8 cellular contexts compared by ENCODE assay signal in genomic region chr3:100260685-100261480, GRCh38. TPM values are rescaled to one million over a fixed set of nuclear protein-coding genes. Genes with fewer than 3 reads are reported as not detected.
DNase-seq lines count a peak whose midpoint lies in the region; ATAC-seq, FAIRE-seq and TF ChIP-seq lines count a peak whose summit lies in the region.

TSS of gene TBC1D23 (plus strand) at chr3:100260992. CDS start at chr3:100261019, 27 bp downstream.

- H3K36me3 Mint-ChIP-seq in WTC11 = no peaks in the 10 kb centered on the region

- TF ChIP-seq CTCF in WTC11 (IDR thresholded peaks at IDR 0.05) (no peak), cardiac fibroblast (IDR thresholded peaks at IDR 0.05; ENCODE audit: low read depth, low read length) (no peak)

- peak within 1 kb of the TSS; percentile 99 for H3K27ac Mint-ChIP-seq in WTC11

- POLR2A ChIA-PET in WTC11 (lab: Charles Lee) = interaction anchor here (0.5 to 1.5 kb wide), 7 partner anchors 44 to 443 kb away, joined by 3 to 6 read pairs (median 3); partner anchors contain the start of genes CMSS1, LNP1 and TOMM70

- peak; percentile 87 for TF ChIP-seq POLR2A in GM18951 (IDR thresholded peaks at IDR 0.05; ENCODE audit: extremely low read depth, insufficient read depth, insufficient read length)

- peaks cover 2 to 10% of the 10 kb centered on the region in 2 donors for H3K4me1 ChIP-seq in small intestine (ENCODE audit: control insufficient read depth in 2 of 2, insufficient read depth in 1 of 2, low read depth in 1 of 2, low read length in 1 of 2)

- CTCF ChIA-PET in WTC11 (lab: Charles Lee) = interaction anchor here (0.5 to 2.2 kb wide), 8 partner anchors 51 to 507 kb away, joined by 3 to 15 read pairs (median 5); partner anchors contain the start of gene CMSS1

- 0% methylated on average over 48 to 49 of the region's 49 CpGs for WGBS in small intestine, 3 donors

- H3K4me3 ChIP-seq in cardiac fibroblast (replicated peaks in 1 of 2; ENCODE audit: low read depth in 2 of 2, low read length in 2 of 2) = peak within 1 kb of the TSS; percentile 100
- peak within 1 kb of the TSS; percentile 73 for H3K4me3 ChIP-seq in small intestine (ENCODE audit: low read depth in 1 of 2, low read length in 2 of 2)

- H3K4me3 Mint-ChIP-seq in WTC11 = peak within 1 kb of the TSS; percentile 95

- H3K27me3 Mint-ChIP-seq in WTC11 (ENCODE audit: low read depth) = no peaks in the 10 kb centered on the region

- peak; percentile 99 for ATAC-seq in HG03196 (IDR thresholded peaks at IDR 0.05; ENCODE audit: unreplicated experiment)
- ATAC-seq in WTC11 = peak; percentile 99

- no peaks in the 10 kb centered on the region for H3K36me3 ChIP-seq in small intestine (ENCODE audit: control insufficient read depth in 2 of 2, insufficient read depth in 2 of 2, low read length in 2 of 2)

- peaks cover 38% of the 10 kb centered on the region for H3K4me1 Mint-ChIP-seq in WTC11

- in situ Hi-C loops in GM18951 (cut with MboI; ENCODE audit: low sequenced_read_pairs, unreplicated experiment) = no loop called here

- H3K27ac ChIP-seq in small intestine (ENCODE audit: low read depth in 1 of 2, low read length in 1 of 2) = peak within 1 kb of the TSS; percentile 98

- H3K27me3 ChIP-seq in small intestine (ENCODE audit: control insufficient read depth in 2 of 2, insufficient read depth in 2 of 2, low read length in 2 of 2) = no peaks in the 10 kb centered on the region

- H3K9me3 Mint-ChIP-seq in WTC11 = no peaks in the 10 kb centered on the region

- DNase-seq in AG08395 (ENCODE audit: low spot score) (peak; percentile 98), NCI-H226 (peak; percentile 100), WTC11 (ENCODE audit: low spot score) (peak; percentile 98), cardiac fibroblast (ENCODE audit: low read depth in 2 of 2) (peak; percentile 100), iPS-NIHi11 (ENCODE audit: low spot score) (peak; percentile 100), small intestine (peak; percentile 100)

- peak; percentile 91 for FAIRE-seq in small intestine (lab: Jason Lieb, UNC)

- no peaks in the 10 kb centered on the region for H3K9me3 ChIP-seq in small intestine (ENCODE audit: control insufficient read depth, low read depth)

TF ChIP-seq in WTC11, 78 proteins besides CTCF, POLR2A, EP300 and RAD21 (continues in another document):
- TF ChIP-seq SMAD4 (CRISPR knock-in tag; IDR thresholded peaks at IDR 0.05) (no peak), FOXK1 (CRISPR knock-in tag; IDR thresholded peaks at IDR 0.05) (peak; percentile 100), ZNF263 (CRISPR knock-in tag; IDR thresholded peaks at IDR 0.05; ENCODE audit: low read depth) (no peak), ZNF219 (CRISPR knock-in tag; IDR thresholded peaks at IDR 0.05; ENCODE audit: borderline replicate concordance) (no peak), MYBL2 (CRISPR knock-in tag; IDR thresholded peaks at IDR 0.05) (no peak), NR3C1 (CRISPR knock-in tag; conservative IDR thresholded peaks at IDR 0.05; ENCODE audit: low read depth) (no peak), SMAD3 (CRISPR knock-in tag; IDR thresholded peaks at IDR 0.05; ENCODE audit: borderline replicate concordance) (no peak), TP53 (CRISPR knock-in tag; IDR thresholded peaks at IDR 0.05) (no peak), ZNF532 (CRISPR knock-in tag; IDR thresholded peaks at IDR 0.05; ENCODE audit: borderline replicate concordance) (no peak), RORB (CRISPR knock-in tag; IDR thresholded peaks at IDR 0.05) (no peak), KAT7 (CRISPR knock-in tag; IDR thresholded peaks at IDR 0.05; ENCODE audit: borderline replicate concordance) (0 out of 2 replicates have a peak, but pooled peaks have one; percentile 46), ZNF232 (CRISPR knock-in tag; IDR thresholded peaks at IDR 0.05) (no peak), ZBTB21 (CRISPR knock-in tag; IDR thresholded peaks at IDR 0.05; ENCODE audit: borderline replicate concordance) (peak; percentile 81; the same call in 1 of the 2 replicates), ATF1 (CRISPR knock-in tag; IDR thresholded peaks at IDR 0.05) (no peak), SP1 (CRISPR knock-in tag; conservative IDR thresholded peaks at IDR 0.05) (peak; percentile 79; the same call in 1 of the 2 replicates), FOXP1 (CRISPR knock-in tag; IDR thresholded peaks at IDR 0.05; ENCODE audit: borderline replicate concordance) (peak; percentile 66; the same call in 1 of the 2 replicates)
- TF ChIP-seq, protein P1, sequence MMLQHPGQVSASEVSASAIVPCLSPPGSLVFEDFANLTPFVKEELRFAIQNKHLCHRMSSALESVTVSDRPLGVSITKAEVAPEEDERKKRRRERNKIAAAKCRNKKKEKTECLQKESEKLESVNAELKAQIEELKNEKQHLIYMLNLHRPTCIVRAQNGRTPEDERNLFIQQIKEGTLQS (CRISPR knock-in tag; conservative IDR thresholded peaks at IDR 0.05) = no peak
- TF ChIP-seq, protein P2, sequence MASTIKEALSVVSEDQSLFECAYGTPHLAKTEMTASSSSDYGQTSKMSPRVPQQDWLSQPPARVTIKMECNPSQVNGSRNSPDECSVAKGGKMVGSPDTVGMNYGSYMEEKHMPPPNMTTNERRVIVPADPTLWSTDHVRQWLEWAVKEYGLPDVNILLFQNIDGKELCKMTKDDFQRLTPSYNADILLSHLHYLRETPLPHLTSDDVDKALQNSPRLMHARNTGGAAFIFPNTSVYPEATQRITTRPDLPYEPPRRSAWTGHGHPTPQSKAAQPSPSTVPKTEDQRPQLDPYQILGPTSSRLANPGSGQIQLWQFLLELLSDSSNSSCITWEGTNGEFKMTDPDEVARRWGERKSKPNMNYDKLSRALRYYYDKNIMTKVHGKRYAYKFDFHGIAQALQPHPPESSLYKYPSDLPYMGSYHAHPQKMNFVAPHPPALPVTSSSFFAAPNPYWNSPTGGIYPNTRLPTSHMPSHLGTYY (CRISPR knock-in tag; IDR thresholded peaks at IDR 0.05) = no peak
- TF ChIP-seq, protein P3, sequence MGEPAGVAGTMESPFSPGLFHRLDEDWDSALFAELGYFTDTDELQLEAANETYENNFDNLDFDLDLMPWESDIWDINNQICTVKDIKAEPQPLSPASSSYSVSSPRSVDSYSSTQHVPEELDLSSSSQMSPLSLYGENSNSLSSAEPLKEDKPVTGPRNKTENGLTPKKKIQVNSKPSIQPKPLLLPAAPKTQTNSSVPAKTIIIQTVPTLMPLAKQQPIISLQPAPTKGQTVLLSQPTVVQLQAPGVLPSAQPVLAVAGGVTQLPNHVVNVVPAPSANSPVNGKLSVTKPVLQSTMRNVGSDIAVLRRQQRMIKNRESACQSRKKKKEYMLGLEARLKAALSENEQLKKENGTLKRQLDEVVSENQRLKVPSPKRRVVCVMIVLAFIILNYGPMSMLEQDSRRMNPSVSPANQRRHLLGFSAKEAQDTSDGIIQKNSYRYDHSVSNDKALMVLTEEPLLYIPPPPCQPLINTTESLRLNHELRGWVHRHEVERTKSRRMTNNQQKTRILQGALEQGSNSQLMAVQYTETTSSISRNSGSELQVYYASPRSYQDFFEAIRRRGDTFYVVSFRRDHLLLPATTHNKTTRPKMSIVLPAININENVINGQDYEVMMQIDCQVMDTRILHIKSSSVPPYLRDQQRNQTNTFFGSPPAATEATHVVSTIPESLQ (CRISPR knock-in tag; IDR thresholded peaks at IDR 0.05) = no peak
- TF ChIP-seq, protein P4, sequence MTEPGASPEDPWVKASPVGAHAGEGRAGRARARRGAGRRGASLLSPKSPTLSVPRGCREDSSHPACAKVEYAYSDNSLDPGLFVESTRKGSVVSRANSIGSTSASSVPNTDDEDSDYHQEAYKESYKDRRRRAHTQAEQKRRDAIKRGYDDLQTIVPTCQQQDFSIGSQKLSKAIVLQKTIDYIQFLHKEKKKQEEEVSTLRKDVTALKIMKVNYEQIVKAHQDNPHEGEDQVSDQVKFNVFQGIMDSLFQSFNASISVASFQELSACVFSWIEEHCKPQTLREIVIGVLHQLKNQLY (CRISPR knock-in tag; IDR thresholded peaks at IDR 0.05) = no peak

RNA-seq across cellular contexts. Expression of gene TBC1D23, which starts in this region (rescaled TPM):
- total RNA-seq in WTC11 (2021) = 45.0 to 73.6 TPM (median 46.3 TPM) in 3 replicates
- 10 to 100 TPM; 17.9 to 40.9 (median 35.9) TPM for polyA plus RNA-seq in small intestine

Comparison
In these comparisons a context has a peak if more than half of its experiments do, and no peak if none do; other contexts are left out.
1. Peak in every context shown above with its lines: DNase-seq, ATAC-seq, H3K4me3 ChIP-seq and H3K27ac ChIP-seq.